Comparison of ENCODE assay signal across 17 cellular contexts in genomic region chr6:130978660-130979396, GRCh38.
"Had no signal": no experiment of that assay in that cellular context is flagged by ENCODE, and none has a peak within 500 bp of the region (broad histone marks: within the 10 kb centered on the region; RNA-seq: fewer than 3 reads in every experiment).

No MANE protein-coding gene starts in this region.

- H3K27me3 ChIP-seq: neural progenitor cell had no signal

- H3K4me2 ChIP-seq: neural progenitor cell had no signal

- ATAC-seq: activated CD8-positive, alpha-beta memory T cell treated with anti-CD3 and anti-CD28 coated beads, Interleukin-2, amount 10 ng/mL, durations not matched to agents 7 days and 5 days; activated CD8-positive, alpha-beta T cell treated with anti-CD3 and anti-CD28 coated beads for 36 hours; activated naive CD8-positive, alpha-beta T cell treated with anti-CD3 and anti-CD28 coated beads, Interleukin-2, amount 50 U/mL, for 24 hours; mucosa of descending colon; T-cell had no signal

- H3K9me3 ChIP-seq: mucosa of descending colon had no signal

- H3K4me3 ChIP-seq: mucosa of descending colon, neural progenitor cell had no signal

- H3K27ac ChIP-seq: neural progenitor cell, WERI-Rb-1 had no signal

- DNase-seq: activated CD4-positive, alpha-beta T cell treated with anti-CD3 and anti-CD28 coated beads, Interleukin-2, amount 10 ng/mL, durations not matched to agents 7 days and 5 days; activated CD4-positive, CD25-positive, alpha-beta regulatory T cell treated with anti-CD3 and anti-CD28 coated beads, Interleukin-2, amount 50 U/mL, for 72 hours; activated CD8-positive, alpha-beta memory T cell treated with anti-CD3 and anti-CD28 coated beads, Interleukin-2, amount 10 ng/mL, durations not matched to agents 7 days and 5 days; activated CD8-positive, alpha-beta T cell treated with anti-CD3 and anti-CD28 coated beads for 36 hours; activated gamma-delta T cell; activated naive CD4-positive, alpha-beta T cell treated with anti-CD3 and anti-CD28 coated beads, Interleukin-2, amount 50 U/mL, for 16 hours; activated naive CD8-positive, alpha-beta T cell treated with anti-CD3 and anti-CD28 coated beads, Interleukin-2, amount 50 U/mL, for 24 hours; effector CD4-positive, alpha-beta T cell; foreskin melanocyte; hippocampal formation; mucosa of descending colon; retina; stimulated activated CD4-positive, alpha-beta T cell treated with anti-CD3 and anti-CD28 coated beads, Interleukin-4, amount 100 ng/mL, for 1 hour; stimulated activated naive CD4-positive, alpha-beta T cell treated with Interleukin-2 at 50 U/mL for 16 hours; T-cell; WERI-Rb-1 had no signal

- H3K9ac ChIP-seq: neural progenitor cell had no signal

- H3K36me3 ChIP-seq: neural progenitor cell, WERI-Rb-1 had no signal
